In genomic region chr9:113875917-113876805, GRCh38 we compare ENCODE assay signal across 8 cellular contexts. TPM values are rescaled to one million over a fixed set of nuclear protein-coding genes. Genes with fewer than 3 reads are reported as not detected.
DNase-seq lines count a peak whose midpoint lies in the region; ATAC-seq and TF ChIP-seq lines count a peak whose summit lies in the region.

ZNF618 (plus strand) TSS chr9:113876309; CDS start chr9:113876381, 72 bp downstream.

- H3K27me3 ChIP-seq in H7 (ENCODE audit: control insufficient read depth, insufficient read depth, low read length) (no peaks in the 10 kb centered on the region; the same call in 1 of the 2 replicates), RWPE2 (ENCODE audit: insufficient read depth, poor library complexity, severe bottlenecking) (no peaks in the 10 kb centered on the region), kidney epithelial cell (ENCODE audit: control insufficient read depth, insufficient read depth, low read length) (no peaks in the 10 kb centered on the region)

- no peak for TF ChIP-seq CTCF in RWPE2 (IDR thresholded peaks at IDR 0.05; ENCODE audit: poor library complexity, severe bottlenecking)
- TF ChIP-seq CTCF in kidney epithelial cell (IDR thresholded peaks at IDR 0.05; ENCODE audit: insufficient read depth, low read length, poor library complexity, severe bottlenecking), result no peak

- DNase-seq in D341Med (ENCODE audit: low spot score) (peak; percentile 88), H7 (peak; percentile 88), RWPE2 (ENCODE audit: low spot score) (no peak), cerebellar cortex (ENCODE audit: low spot score) (peak; percentile 28), kidney epithelial cell (ENCODE audit: low read depth) (no peak), NCI-H2107 treated with DMSO at 0.1 percent for 48 hours (lab: John Stamatoyannopoulos, UW; ENCODE audit: unreplicated experiment) (no peak)
- DNase-seq in stimulated activated CD8-positive, alpha-beta memory T cell treated with anti-CD3 and anti-CD28 coated beads, Interleukin-4, amount 100 ng/mL, for 48 hours, result peak; percentile 36

- ATAC-seq in RWPE2 (ENCODE audit: low read depth) (peak; percentile 75), HG03196 (IDR thresholded peaks at IDR 0.05; ENCODE audit: unreplicated experiment) (no peak)

- H3K9me3 ChIP-seq in RWPE2 (ENCODE audit: severe bottlenecking), result no peaks in the 10 kb centered on the region

- peaks cover 25% of the 10 kb centered on the region for H3K4me1 ChIP-seq in RWPE2 (ENCODE audit: insufficient read depth, poor library complexity, severe bottlenecking)

- H3K36me3 ChIP-seq in H7 (replicated peaks; ENCODE audit: control insufficient read depth, insufficient read depth, low read length), result no peaks in the 10 kb centered on the region
- no peaks in the 10 kb centered on the region for H3K36me3 ChIP-seq in RWPE2 (ENCODE audit: low read depth)
- H3K36me3 ChIP-seq in kidney epithelial cell (ENCODE audit: control insufficient read depth, insufficient read depth, low read length), result no peaks in the 10 kb centered on the region

- peak within 1 kb of the TSS; percentile 52 for H3K27ac ChIP-seq in RWPE2 (ENCODE audit: poor library complexity, severe bottlenecking)

- peak within 1 kb of the TSS; percentile 64 for H3K4me3 ChIP-seq in H7 (ENCODE audit: insufficient read depth, low read depth, low read length)
- peak within 1 kb of the TSS; percentile 95 for H3K4me3 ChIP-seq in RWPE2 (ENCODE audit: severe bottlenecking)
- H3K4me3 ChIP-seq in kidney epithelial cell (ENCODE audit: low read depth, low read length), result peak within 1 kb of the TSS; percentile 85

RNA-seq across cellular contexts. Expression of gene ZNF618, which starts in this region (rescaled TPM):
- total RNA-seq in H7 (2014; rRNA removed; shearing (Covaris generic)), result 6.1 and 6.6 TPM in 2 replicates
- 12.1 and 13.6 TPM in 2 replicates for total RNA-seq in kidney epithelial cell

Comparison
In these comparisons a context has a peak if more than half of its experiments do, and no peak if none do; other contexts are left out.
1. DNase-seq: peak in D341Med (single experiment), H7 (single experiment), cerebellar cortex (single experiment) and stimulated activated CD8-positive, alpha-beta memory T cell treated with anti-CD3 and anti-CD28 coated beads, Interleukin-4, amount 100 ng/mL, for 48 hours (single experiment); none in RWPE2 (single experiment), kidney epithelial cell (single experiment) and NCI-H2107 treated with DMSO at 0.1 percent for 48 hours (single experiment).
2. Peak in every context shown above with its lines, with median percentiles within 50 percentile points of each other: H3K4me3 ChIP-seq.